Comparison of ENCODE assay signal across 1 cellular context in genomic region chr19:13058951-13059660, GRCh38.
TF ChIP-seq lines count a peak whose summit lies in the region.

No MANE protein-coding gene starts in this region.

TF ChIP-seq in GM23338, 12 proteins besides CTCF, POLR2A, EP300 and RAD21 (continued from another document):
- no peak for TF ChIP-seq ZNF462 (CRISPR knock-in tag; IDR thresholded peaks at IDR 0.05)
- peak; percentile 23 for TF ChIP-seq EZH2 (IDR thresholded peaks at IDR 0.05; ENCODE audit: low read depth, unreplicated experiment)
- TF ChIP-seq STAT1 (IDR thresholded peaks at IDR 0.05; ENCODE audit: unreplicated experiment): no peak
TF ChIP-seq in GM23338: peak in this region for 1.
